ENCODE assay signal across 8 cellular contexts in genomic region chr17:45172541-45173286, GRCh38. TPM values are rescaled to one million over a fixed set of nuclear protein-coding genes. Genes with fewer than 3 reads are reported as not detected.
DNase-seq lines count a peak whose midpoint lies in the region; ATAC-seq and TF ChIP-seq lines count a peak whose summit lies in the region.

No MANE protein-coding gene starts in this region.

- H3K4me1 ChIP-seq in PC-9 (replicated peaks; ENCODE audit: insufficient read depth) (peaks cover 93% of the 10 kb centered on the region), gastroesophageal sphincter (peaks cover 0 to 61% (median 42%) of the 10 kb centered on the region in 3 donors), transverse colon (peaks cover 27 to 45% (median 42%) of the 10 kb centered on the region in 4 donors)

- TF ChIP-seq POLR2A in gastroesophageal sphincter (IDR thresholded peaks at IDR 0.05) = peak; percentile 8 to 21
- TF ChIP-seq POLR2A in transverse colon (IDR thresholded peaks at IDR 0.05) = peak; percentile 33

- H3K9me3 ChIP-seq in PC-9 (ENCODE audit: insufficient read depth, low read depth) (no peaks in the 10 kb centered on the region), gastroesophageal sphincter (no peaks in the 10 kb centered on the region), transverse colon (no peaks in the 10 kb centered on the region)

- TF ChIP-seq EP300 in gastroesophageal sphincter (IDR thresholded peaks at IDR 0.05) = no peak
- TF ChIP-seq EP300 in transverse colon (IDR thresholded peaks at IDR 0.05; ENCODE audit: low read depth) = no peak

- DNase-seq in NCI-H146 (lab: John Stamatoyannopoulos, UW) (peak; percentile 9), NCI-H146 treated with DMSO at 0.1 percent for 48 hours (lab: John Stamatoyannopoulos, UW; ENCODE audit: unreplicated experiment) (no peak), PC-9 (peak; percentile 97), omental fat pad (ENCODE audit: low spot score) (no peak), transverse colon (peak; percentile 78)
- peak; percentile 78 for DNase-seq in activated effector memory CD4-positive, alpha-beta T cell treated with anti-CD3 and anti-CD28 coated beads, Interleukin-2, amount 50 U/mL, for 16 hours

- H3K79me2 ChIP-seq in PC-9 (ENCODE audit: low read depth) = peaks cover 16% of the 10 kb centered on the region

- H3K27ac ChIP-seq in PC-9 = peak overlapping the region; percentile 95
- H3K27ac ChIP-seq in gastroesophageal sphincter = peak overlapping the region; percentile 91 to 95 (median 93)
- peak overlapping the region; percentile 78 to 92 (median 85) for H3K27ac ChIP-seq in transverse colon

- H3K36me3 ChIP-seq in PC-9 (ENCODE audit: low read depth) (no peaks in the 10 kb centered on the region; the same call in 1 of the 2 replicates), gastroesophageal sphincter (peaks cover 0 to 8% of the 10 kb centered on the region in 2 donors), transverse colon (no peaks in the 10 kb centered on the region)

- in situ Hi-C loops in transverse colon (cut with MboI; ENCODE audit: low pct_ligation_motif_present in 1 of 4, low pct_unique_long_range_greater_than_20kb in 1 of 4, low sequenced_read_pairs in 3 of 4) = no loop called here

- H3K4me3 ChIP-seq in PC-9 = peak overlapping the region; percentile 60
- peak overlapping the region; percentile 38 to 45 for H3K4me3 ChIP-seq in gastroesophageal sphincter
- H3K4me3 ChIP-seq in transverse colon = peak overlapping the region; percentile 2 to 34 (median 12)

- peak overlapping the region; percentile 94 for H3K4me2 ChIP-seq in PC-9

- H4K20me1 ChIP-seq in PC-9 (ENCODE audit: insufficient read depth) = no peaks in the 10 kb centered on the region

- BruUV-seq in PC-9 (replicated peaks; lab: Mats Ljungman, UMichigan) = no TSS peak

- ATAC-seq in gastroesophageal sphincter (peak; percentile 66), omental fat pad (ENCODE audit: low FRiP score) (peak; percentile 42), HG02970 (IDR thresholded peaks at IDR 0.05; ENCODE audit: low FRiP score, unreplicated experiment) (no peak)

- WGBS in gastroesophageal sphincter (ENCODE audit: low coverage in 1 of 2), 2 donors = 60% methylated on average over 1 of the region's 10 CpGs; no CpG with 5 or more reads in 1 of the 2 donors
- WGBS in transverse colon (ENCODE audit: low coverage in 1 of 2), 2 donors = 17% methylated on average over 9 of the region's 10 CpGs; no CpG with 5 or more reads in 1 of the 2 donors

- intact Hi-C loops in PC-9 (cut with micrococcal nuclease; ENCODE audit: unreplicated experiment) = loop anchor here (1.0 kb wide), 1 partner anchor 24 kb away; the partner anchor contains the start of gene HEXIM1
- intact Hi-C loops in transverse colon (cut with DNase I; ENCODE audit: low total_unique reads) = no loop called here

- TF ChIP-seq CTCF in PC-9 (conservative IDR thresholded peaks at IDR 0.05) (no peak; the same call in 1 of the 2 replicates), gastroesophageal sphincter (IDR thresholded peaks at IDR 0.05) (peak in 2 of 4 experiments; percentile 4 to 5), omental fat pad (IDR thresholded peaks at IDR 0.05) (no peak), transverse colon (IDR thresholded peaks at IDR 0.05) (peak in 1 of 5 experiments; percentile 34)

- no peaks in the 10 kb centered on the region for H3K9me2 ChIP-seq in PC-9 (ENCODE audit: insufficient read depth)

- no peak overlapping the region for H2AFZ ChIP-seq in PC-9

- H3K27me3 ChIP-seq in PC-9 (ENCODE audit: insufficient read depth, low read depth) = no peaks in the 10 kb centered on the region
- H3K27me3 ChIP-seq in gastroesophageal sphincter = no peaks in the 10 kb centered on the region
- no peaks in the 10 kb centered on the region for H3K27me3 ChIP-seq in transverse colon

- POLR2A ChIA-PET in PC-9 (lab: Charles Lee; ENCODE audit: unreplicated experiment) = interaction anchor here (0.6 to 2.8 kb wide), 13 partner anchors 11 to 629 kb away, joined by 3 to 100 read pairs (median 6); partner anchors contain the start of genes HEXIM1 and HEXIM2

- H3F3A ChIP-seq in PC-9 (ENCODE audit: insufficient read depth, low read depth) = peaks cover 93% of the 10 kb centered on the region

- CTCF ChIA-PET in PC-9 (lab: Charles Lee) = interaction anchor here (0.5 to 2.9 kb wide), 5 partner anchors 11 to 37 kb away, joined by 3 to 32 read pairs (median 8); partner anchors contain the start of gene ACBD4

RNA-seq across cellular contexts. Expression of gene HEXIM2, which starts 11.0 kb away (rescaled TPM):
- total RNA-seq in PC-9 (2021) = 22.4 and 32.2 TPM in 2 replicates
- total RNA-seq in gastroesophageal sphincter = 10 to 100 TPM in 1 of 4 donors, 1 to 10 TPM in 3; 3.8 to 11.1 (median 8.6) TPM
- 1 to 10 TPM; 1.4 to 9.3 (median 3.9) TPM for total RNA-seq in omental fat pad
- total RNA-seq in transverse colon = 10 to 100 TPM in 1 of 4 donors, 1 to 10 TPM in 3; 1.2 to 10.8 (median 5.9) TPM

RNA-seq across cellular contexts. Expression of gene HEXIM1, which starts 24.4 kb away (rescaled TPM):
- 49.3 and 64.9 TPM in 2 replicates for total RNA-seq in PC-9 (2021)
- total RNA-seq in gastroesophageal sphincter = 10 to 100 TPM; 48.3 to 56.3 (median 53.8) TPM
- 10 to 100 TPM; 21.9 to 31.0 (median 24.3) TPM for total RNA-seq in omental fat pad
- 10 to 100 TPM; 38.0 to 54.9 (median 42.6) TPM for total RNA-seq in transverse colon

RNA-seq across cellular contexts. Expression of gene ACBD4, which starts 37.2 kb away (rescaled TPM):
- 14.6 and 19.5 TPM in 2 replicates for total RNA-seq in PC-9 (2021)
- 10 to 100 TPM; 15.0 to 28.8 (median 23.5) TPM for total RNA-seq in gastroesophageal sphincter
- 10 to 100 TPM in 2 of 4 donors, 1 to 10 TPM in 2; 6.4 to 23.2 (median 8.5) TPM for total RNA-seq in omental fat pad
- 10 to 100 TPM; 24.9 to 96.1 (median 38.6) TPM for total RNA-seq in transverse colon

RNA-seq across cellular contexts. Expression of gene PLCD3, which starts 40.4 kb away (rescaled TPM):
- total RNA-seq in PC-9 (2021) (92.4 and 138 TPM in 2 replicates), gastroesophageal sphincter (100 to 1,000 TPM in 2 of 4 donors, 10 to 100 TPM in 2; 50.4 to 147 (median 81.8) TPM), omental fat pad (10 to 100 TPM; 35.4 to 68.4 (median 44.2) TPM), transverse colon (100 to 1,000 TPM; 157 to 369 (median 335) TPM)

RNA-seq across cellular contexts. Expression of gene FMNL1, which starts 49.0 kb away (rescaled TPM):
- 12.9 and 18.7 TPM in 2 replicates for total RNA-seq in PC-9 (2021)
- 10 to 100 TPM; 12.0 to 21.9 (median 14.9) TPM for total RNA-seq in gastroesophageal sphincter
- 10 to 100 TPM; 19.7 to 56.4 (median 38.8) TPM for total RNA-seq in omental fat pad
- total RNA-seq in transverse colon = 10 to 100 TPM in 2 of 4 donors, 1 to 10 TPM in 2; 1.2 to 17.5 (median 10.6) TPM

Comparison
In these comparisons a context has a peak if more than half of its experiments do, and no peak if none do; other contexts are left out.
1. DNase-seq: peak in NCI-H146 (single experiment), PC-9 (2 of 2), activated effector memory CD4-positive, alpha-beta T cell treated with anti-CD3 and anti-CD28 coated beads, Interleukin-2, amount 50 U/mL, for 16 hours (single experiment) and transverse colon (single experiment); none in NCI-H146 treated with DMSO at 0.1 percent for 48 hours (single experiment) and omental fat pad (single experiment).
2. Peak in every context shown above with its lines, with median percentiles within 50 percentile points of each other: H3K27ac ChIP-seq and H3K4me3 ChIP-seq.